Comparison of ENCODE assay signal across 15 cellular contexts in genomic region chr3:129389572-129389937, GRCh38. TPM values are rescaled to one million over a fixed set of nuclear protein-coding genes. Genes with fewer than 3 reads are reported as not detected.
A peak's percentile ranks its signal among the peaks of the same experiment; 100 is the strongest.
DNase-seq lines count a peak whose midpoint lies in the region; ATAC-seq, FAIRE-seq and TF ChIP-seq lines count a peak whose summit lies in the region.
"Had no signal": no experiment of that assay in that cellular context is flagged by ENCODE, and none has a peak within 500 bp of the region (broad histone marks: within the 10 kb centered on the region; RNA-seq: fewer than 3 reads in every experiment).

No MANE protein-coding gene starts in this region.

- H3K27me3 ChIP-seq in ACC112 (ENCODE audit: insufficient read depth, low read length) = no peaks in the 10 kb centered on the region
- H3K27me3 ChIP-seq in Panc1 (ENCODE audit: control insufficient read depth, insufficient read depth, low read length) = no peaks in the 10 kb centered on the region
- peaks cover 4% of the 10 kb centered on the region for H3K27me3 ChIP-seq in osteoblast (ENCODE audit: insufficient read depth, low read length)
- no peaks in the 10 kb centered on the region for H3K27me3 ChIP-seq in Peyer's patch
- H3K27me3 ChIP-seq: MG63, neutrophil, testis had no signal

- TF ChIP-seq POLR2A in Peyer's patch (IDR thresholded peaks at IDR 0.05) = no peak

- no TSS peak for BruUV-seq in Panc1 (replicated peaks; lab: Mats Ljungman, UMichigan)

- H3K4me1 ChIP-seq in ACC112 (ENCODE audit: control insufficient read depth, insufficient read depth, low read length, unreplicated experiment) (peaks cover 37% of the 10 kb centered on the region), Panc1 (ENCODE audit: control insufficient read depth, insufficient read depth, low read length) (peaks cover 12% of the 10 kb centered on the region), osteoblast (ENCODE audit: insufficient read depth, low read length) (peaks cover 19% of the 10 kb centered on the region), kidney (ENCODE audit: control insufficient read depth in 1 of 2, insufficient read depth in 1 of 2, low read depth in 1 of 2, low read length in 2 of 2) (peaks cover 0 to 2% of the 10 kb centered on the region in 2 donors), Peyer's patch (no peaks in the 10 kb centered on the region)

- FAIRE-seq in kidney (lab: Jason Lieb, UNC) = no peak

- intact Hi-C loops in Panc1 (cut with micrococcal nuclease; ENCODE audit: unreplicated experiment) = no loop called here
- intact Hi-C loops in kidney (cut with DNase I) = no loop called here

- H3K36me3 ChIP-seq in ACC112 (ENCODE audit: insufficient read depth, low read length) = peaks cover 12% of the 10 kb centered on the region
- peaks cover 9% of the 10 kb centered on the region for H3K36me3 ChIP-seq in Panc1 (ENCODE audit: control insufficient read depth, insufficient read depth, low read length)
- peaks cover 45% of the 10 kb centered on the region for H3K36me3 ChIP-seq in osteoblast (ENCODE audit: insufficient read depth, low read length)
- peaks cover 16 to 32% of the 10 kb centered on the region in 2 donors for H3K36me3 ChIP-seq in kidney (ENCODE audit: control insufficient read depth in 1 of 2, insufficient read depth in 2 of 2, low read length in 2 of 2)
- peaks cover 0 to 54% (median 0%) of the 10 kb centered on the region in 3 donors for H3K36me3 ChIP-seq in Peyer's patch

- H2AFZ ChIP-seq in ACC112 (ENCODE audit: low read length, unreplicated experiment) (no peak overlapping the region), osteoblast (ENCODE audit: low read length) (no peak overlapping the region)

- no peak overlapping the region for H3K9ac ChIP-seq in kidney (ENCODE audit: low read length in 2 of 2)

- DNase-seq in Panc1 (ENCODE audit: low read depth, low spot score) = no peak
- DNase-seq in fibroblast of villous mesenchyme (ENCODE audit: low read depth) = peak; percentile 5
- DNase-seq in osteoblast (ENCODE audit: insufficient read length, low spot score, missing footprints) = no peak
- no peak for DNase-seq in kidney
- DNase-seq in Peyer's patch = no peak
- DNase-seq in stimulated activated CD4-positive, alpha-beta T cell treated with anti-CD3 and anti-CD28 coated beads, Interleukin-1b, Interleukin-23, amount 100 ng/mL, for 48 hours = no peak
- DNase-seq: activated naive CD4-positive, alpha-beta T cell; head of caudate nucleus; MG63; NCI-H2081 treated with DMSO at 0.1 percent for 48 hours; NK-92 treated with Interleukin-12 subunit alpha and Interleukin-12 subunit beta, amount 100 ng/mL, for 24 hours; testis had no signal

- H4K20me1 ChIP-seq in osteoblast (ENCODE audit: insufficient read depth, low read length) = peaks cover under 1% of the 10 kb centered on the region

- CTCF ChIA-PET in Panc1 (lab: Charles Lee) = no interaction called here

- POLR2A ChIA-PET in Panc1 (lab: Charles Lee) = no interaction called here

- H3K4me3 ChIP-seq in ACC112 (ENCODE audit: low read depth, low read length) = no peak overlapping the region
- no peak overlapping the region for H3K4me3 ChIP-seq in Panc1 (ENCODE audit: low read depth in 2 of 2, low read length in 2 of 2)
- no peak overlapping the region for H3K4me3 ChIP-seq in fibroblast of villous mesenchyme (ENCODE audit: low read depth, low read length)
- no peak overlapping the region for H3K4me3 ChIP-seq in osteoblast (ENCODE audit: insufficient read depth, low read length)
- H3K4me3 ChIP-seq in kidney (ENCODE audit: low read length in 2 of 2) = no peak overlapping the region
- no peak overlapping the region for H3K4me3 ChIP-seq in Peyer's patch
- H3K4me3 ChIP-seq: MG63, testis had no signal

- H3K9me3 ChIP-seq in Panc1 (ENCODE audit: control insufficient read depth, insufficient read depth, low read depth, low read length) = no peaks in the 10 kb centered on the region
- no peaks in the 10 kb centered on the region for H3K9me3 ChIP-seq in osteoblast (ENCODE audit: low read depth, low read length)
- no peaks in the 10 kb centered on the region for H3K9me3 ChIP-seq in kidney (ENCODE audit: control insufficient read depth in 1 of 2, low read length in 2 of 2)
- H3K9me3 ChIP-seq in Peyer's patch = no peaks in the 10 kb centered on the region
- H3K9me3 ChIP-seq: MG63, neutrophil, testis had no signal

- H3K79me2 ChIP-seq in ACC112 (ENCODE audit: control insufficient read depth, insufficient read depth, low read length, unreplicated experiment) (no peaks in the 10 kb centered on the region), osteoblast (ENCODE audit: insufficient read depth, low read length) (peaks cover 2% of the 10 kb centered on the region)

- ATAC-seq in Panc1 (no peak), HG03439 (IDR thresholded peaks at IDR 0.05; ENCODE audit: unreplicated experiment) (no peak)

- H3K27ac ChIP-seq in ACC112 (ENCODE audit: low read depth, low read length) (peak overlapping the region; percentile 96), Panc1 (ENCODE audit: low read length) (0 out of 2 replicates have a peak overlapping the region, but pooled peaks have one; percentile 2), osteoblast (ENCODE audit: low read depth, low read length) (peak overlapping the region; percentile 73), kidney (ENCODE audit: low read depth in 2 of 2, low read length in 2 of 2) (peak overlapping the region in 1 of 2 donors; percentile 32), Peyer's patch (peak overlapping the region in 2 of 4 donors; percentile 59 to 60)
- H3K27ac ChIP-seq: neutrophil had no signal

- no peak overlapping the region for H3K4me2 ChIP-seq in osteoblast (ENCODE audit: insufficient read depth, low read length)

- TF ChIP-seq CTCF in Panc1 (IDR thresholded peaks at IDR 0.05) = no peak
- TF ChIP-seq CTCF in fibroblast of villous mesenchyme (IDR thresholded peaks at IDR 0.05; ENCODE audit: insufficient read depth, low read depth, low read length) = no peak
- TF ChIP-seq CTCF in osteoblast (IDR thresholded peaks at IDR 0.05; ENCODE audit: extremely low read depth, low read depth, low read length) = no peak
- TF ChIP-seq CTCF in kidney (IDR thresholded peaks at IDR 0.05; ENCODE audit: borderline replicate concordance, extremely low read depth, insufficient read depth) = no peak
- TF ChIP-seq CTCF in Peyer's patch (IDR thresholded peaks at IDR 0.05) = no peak

- in situ Hi-C loops in Panc1 (cut with HindIII; ENCODE audit: low pct_unique_long_range_greater_than_20kb, low sequenced_read_pairs) = no loop called here

RNA-seq across cellular contexts. Expression of gene EFCAB12, which starts 38.9 kb away (rescaled TPM):
- total RNA-seq in Panc1 (2021; ENCODE audit: unreplicated experiment) = 0.54 TPM
- 0.81 TPM for polyA plus RNA-seq in Panc1 (2012; ENCODE audit: insufficient read length)
- total RNA-seq in fibroblast of villous mesenchyme = not detected in 2 replicates
- total RNA-seq in osteoblast = under 0.01 TPM in 2 replicates
- 3.5 TPM for total RNA-seq in kidney
- 1.2 TPM for polyA plus RNA-seq in kidney (ENCODE audit: insufficient read depth, low read depth, low replicate concordance)
- total RNA-seq in Peyer's patch = under 1 TPM in 1 of 4 donors, not detected in 3; 0.54 TPM

RNA-seq across cellular contexts. Expression of gene MBD4, which starts 50.2 kb away (rescaled TPM):
- total RNA-seq in Panc1 (2021; ENCODE audit: unreplicated experiment) (44.7 TPM), fibroblast of villous mesenchyme (30.0 and 32.0 TPM in 2 replicates), osteoblast (37.1 and 41.3 TPM in 2 replicates), kidney (35.1 TPM), Peyer's patch (100 to 1,000 TPM in 1 of 4 donors, 10 to 100 TPM in 3; 19.8 to 106 (median 38.3) TPM)
- 32.3 TPM for polyA plus RNA-seq in Panc1 (2012; ENCODE audit: insufficient read length)
- 25.4 TPM for polyA plus RNA-seq in kidney (ENCODE audit: insufficient read depth, low read depth, low replicate concordance)

RNA-seq across cellular contexts. Expression of gene IFT122, which starts 50.5 kb away (rescaled TPM):
- 52.4 TPM for total RNA-seq in Panc1 (2021; ENCODE audit: unreplicated experiment)
- 37.9 TPM for polyA plus RNA-seq in Panc1 (2012; ENCODE audit: insufficient read length)
- total RNA-seq in fibroblast of villous mesenchyme = 19.9 and 21.3 TPM in 2 replicates
- 30.4 and 30.6 TPM in 2 replicates for total RNA-seq in osteoblast
- 59.2 TPM for total RNA-seq in kidney
- polyA plus RNA-seq in kidney (ENCODE audit: insufficient read depth, low read depth, low replicate concordance) = 18.4 TPM
- 10 to 100 TPM; 10.9 to 85.0 (median 26.4) TPM for total RNA-seq in Peyer's patch
